Comparison of ENCODE assay signal across 9 cellular contexts in genomic region chr14:23284654-23285529, GRCh38. TPM values are rescaled to one million over a fixed set of nuclear protein-coding genes. Genes with fewer than 3 reads are reported as not detected.
DNase-seq lines count a peak whose midpoint lies in the region; ATAC-seq and TF ChIP-seq lines count a peak whose summit lies in the region.
"Had no signal": no experiment of that assay in that cellular context is flagged by ENCODE, and none has a peak within 500 bp of the region (broad histone marks: within the 10 kb centered on the region; RNA-seq: fewer than 3 reads in every experiment).

No MANE protein-coding gene starts in this region.

- H3K9me3 ChIP-seq in CD4-positive, alpha-beta T cell (ENCODE audit: control insufficient read depth, low read length): no peaks in the 10 kb centered on the region
- H3K9me3 ChIP-seq in HUES6 (ENCODE audit: control insufficient read depth, insufficient read depth, low read depth, low read length): no peaks in the 10 kb centered on the region
- H3K9me3 ChIP-seq in spleen: no peaks in the 10 kb centered on the region

- intact Hi-C loops in CD4-positive, alpha-beta T cell (cut with DNase I, micrococcal nuclease): loop anchor here (5.0 to 10.0 kb wide), 4 partner anchors 37 to 700 kb away; partner anchors contain the start of genes ACIN1 (in 2 of the 2), C14orf119 (in 2 of the 2), PABPN1 (in 2 of the 2) and DAD1 (in 1 of the 2)
- intact Hi-C loops in spleen (cut with DNase I; ENCODE audit: low total_unique reads): no loop called here

- peak overlapping the region; percentile 73 for H3K4me3 ChIP-seq in HUES6 (ENCODE audit: low read depth, low read length)
- H3K4me3 ChIP-seq in iPS-11a (ENCODE audit: low read depth, low read length): peak overlapping the region; percentile 67
- peak overlapping the region; percentile 54 to 81 (median 74) for H3K4me3 ChIP-seq in spleen

- no peaks in the 10 kb centered on the region for H3K9me3 Mint-ChIP-seq in CD4-positive, alpha-beta T cell
- H3K9me3 Mint-ChIP-seq in activated naive CD8-positive, alpha-beta T cell treated with anti-CD3 and anti-CD28 coated beads, Interleukin-2, amount 50 U/mL, for 24 hours: no peaks in the 10 kb centered on the region

- peak overlapping the region; percentile 95 for H3K4me3 Mint-ChIP-seq in CD4-positive, alpha-beta T cell
- H3K4me3 Mint-ChIP-seq in activated naive CD8-positive, alpha-beta T cell treated with anti-CD3 and anti-CD28 coated beads, Interleukin-2, amount 50 U/mL, for 24 hours: peak overlapping the region; percentile 98

- 24 to 30% (median 27%) methylated on average over 9 of the region's 9 CpGs for WGBS in spleen, 5 donors

- no peak for TF ChIP-seq CTCF in CD4-positive, alpha-beta T cell (IDR thresholded peaks at IDR 0.05)
- TF ChIP-seq CTCF in spleen (IDR thresholded peaks at IDR 0.05 in 8 of 11, conservative IDR thresholded peaks at IDR 0.05 in 3 of 11): no peak

- POLR2A ChIA-PET in CD4-positive, alpha-beta T cell (lab: Charles Lee): interaction anchor here (0.9 to 4.9 kb wide), 6 partner anchors 12 to 213 kb away, joined by 3 to 104 read pairs (median 12); partner anchors contain the start of genes ACIN1, C14orf119, NGDN and PABPN1

- H3K9ac ChIP-seq in HUES6 (ENCODE audit: low read length): peak overlapping the region; percentile 80

- CTCF ChIA-PET in CD4-positive, alpha-beta T cell (lab: Charles Lee): interaction anchor here (0.6 to 2.5 kb wide), 7 partner anchors 10 to 164 kb away, joined by 3 to 23 read pairs (median 4); partner anchors contain the start of gene PABPN1

- no peaks in the 10 kb centered on the region for H3K27me3 ChIP-seq in CD4-positive, alpha-beta T cell (ENCODE audit: control insufficient read depth, insufficient read depth, low read length)
- peaks cover 28% of the 10 kb centered on the region for H3K27me3 ChIP-seq in HUES6 (ENCODE audit: control insufficient read depth, insufficient read depth, low read length)
- no peaks in the 10 kb centered on the region for H3K27me3 ChIP-seq in spleen (replicated peaks in 1 of 7)

- no peak for DNase-seq in CD4-positive, alpha-beta T cell
- no peak for DNase-seq in activated naive CD8-positive, alpha-beta T cell treated with anti-CD3 and anti-CD28 coated beads, Interleukin-2, amount 50 U/mL, for 24 hours
- DNase-seq in spleen (no peak), NCI-H748 treated with DMSO at 0.1 percent for 48 hours (lab: John Stamatoyannopoulos, UW) (no peak), H4 (ENCODE audit: low spot score) (no peak)

- H3K4me1 ChIP-seq in HUES6 (ENCODE audit: control insufficient read depth, insufficient read depth, low read length) (peaks cover 12% of the 10 kb centered on the region), spleen (peaks cover 12 to 45% (median 23%) of the 10 kb centered on the region in 6 donors)

- no peak for TF ChIP-seq POLR2A in spleen (IDR thresholded peaks at IDR 0.05)

- peaks cover 32% of the 10 kb centered on the region for H3K4me1 Mint-ChIP-seq in CD4-positive, alpha-beta T cell (ENCODE audit: low read depth)
- H3K4me1 Mint-ChIP-seq in activated naive CD8-positive, alpha-beta T cell treated with anti-CD3 and anti-CD28 coated beads, Interleukin-2, amount 50 U/mL, for 24 hours: peaks cover 26% of the 10 kb centered on the region

- no peaks in the 10 kb centered on the region for H3K27me3 Mint-ChIP-seq in CD4-positive, alpha-beta T cell
- H3K27me3 Mint-ChIP-seq in activated naive CD8-positive, alpha-beta T cell treated with anti-CD3 and anti-CD28 coated beads, Interleukin-2, amount 50 U/mL, for 24 hours: no peaks in the 10 kb centered on the region

- peak overlapping the region; percentile 94 for H3K27ac Mint-ChIP-seq in CD4-positive, alpha-beta T cell
- H3K27ac Mint-ChIP-seq in activated naive CD8-positive, alpha-beta T cell treated with anti-CD3 and anti-CD28 coated beads, Interleukin-2, amount 50 U/mL, for 24 hours: peak overlapping the region; percentile 90

- H3K36me3 ChIP-seq in HUES6 (ENCODE audit: control insufficient read depth, insufficient read depth, low read length): no peaks in the 10 kb centered on the region
- peaks cover 0 to 3% (median 0%) of the 10 kb centered on the region in 6 donors for H3K36me3 ChIP-seq in spleen

- H3K36me3 Mint-ChIP-seq in CD4-positive, alpha-beta T cell (ENCODE audit: low read depth): peaks cover 10% of the 10 kb centered on the region
- H3K36me3 Mint-ChIP-seq in activated naive CD8-positive, alpha-beta T cell treated with anti-CD3 and anti-CD28 coated beads, Interleukin-2, amount 50 U/mL, for 24 hours (ENCODE audit: low read depth): peaks cover 13% of the 10 kb centered on the region

- no peak for ATAC-seq in CD4-positive, alpha-beta T cell (ENCODE audit: poor library complexity)
- ATAC-seq in activated naive CD8-positive, alpha-beta T cell treated with anti-CD3 and anti-CD28 coated beads, Interleukin-2, amount 50 U/mL, for 24 hours: no peak
- ATAC-seq in GM21447 (IDR thresholded peaks at IDR 0.05; ENCODE audit: unreplicated experiment): no peak

- H3K27ac ChIP-seq in CD4-positive, alpha-beta T cell (ENCODE audit: low read depth, low read length): peak overlapping the region; percentile 81
- peak overlapping the region; percentile 63; the same call in 1 of the 2 replicates for H3K27ac ChIP-seq in HUES6 (ENCODE audit: low read depth, low read length)
- peak overlapping the region; percentile 61 to 93 (median 90) for H3K27ac ChIP-seq in spleen

RNA-seq across cellular contexts. Expression of gene HOMEZ, which starts 1.0 kb away (rescaled TPM):
- 1 to 10 TPM; 2.0 to 2.8 TPM for total RNA-seq in CD4-positive, alpha-beta T cell
- 10 to 100 TPM in 2 of 7 donors, 1 to 10 TPM in 5; 7.3 to 13.0 (median 9.1) TPM for total RNA-seq in spleen
- polyA plus RNA-seq in spleen: 1 to 10 TPM; 3.1 to 5.4 (median 5.0) TPM
- 9.8 and 11.4 TPM in 2 replicates for total RNA-seq in H4 (2014; rRNA removed; shearing (Covaris generic))

RNA-seq across cellular contexts. Expression of gene PPP1R3E, which starts 17.8 kb away (rescaled TPM):
- total RNA-seq in CD4-positive, alpha-beta T cell: 10 to 100 TPM; 51.0 to 53.8 TPM
- total RNA-seq in spleen: 10 to 100 TPM; 18.6 to 31.7 (median 20.8) TPM
- 10 to 100 TPM; 22.1 to 36.7 (median 30.3) TPM for polyA plus RNA-seq in spleen
- 2.8 and 4.6 TPM in 2 replicates for total RNA-seq in H4 (2014; rRNA removed; shearing (Covaris generic))

RNA-seq across cellular contexts. Expression of gene BCL2L2, which starts 21.7 kb away (rescaled TPM):
- 1 to 10 TPM; 2.3 to 3.7 TPM for total RNA-seq in CD4-positive, alpha-beta T cell
- 10 to 100 TPM; 16.7 to 34.6 (median 24.9) TPM for total RNA-seq in spleen
- 10 to 100 TPM in 1 of 3 donors, 1 to 10 TPM in 2; 5.4 to 19.2 (median 7.5) TPM for polyA plus RNA-seq in spleen
- total RNA-seq in H4 (2014; rRNA removed; shearing (Covaris generic)): 9.7 and 14.5 TPM in 2 replicates

RNA-seq across cellular contexts. Expression of gene PABPN1, which starts 36.4 kb away (rescaled TPM):
- total RNA-seq in CD4-positive, alpha-beta T cell: 100 to 1,000 TPM; 188 to 195 TPM
- total RNA-seq in spleen: 100 to 1,000 TPM in 4 of 7 donors, 10 to 100 TPM in 3; 52.1 to 152 (median 132) TPM
- 100 to 1,000 TPM; 118 to 146 (median 132) TPM for polyA plus RNA-seq in spleen
- 101 and 109 TPM in 2 replicates for total RNA-seq in H4 (2014; rRNA removed; shearing (Covaris generic))

RNA-seq across cellular contexts. Expression of gene RNF212B, which starts 47.2 kb away (rescaled TPM):
- not detected for total RNA-seq in CD4-positive, alpha-beta T cell
- total RNA-seq in spleen: not detected
- polyA plus RNA-seq in spleen: not detected
- total RNA-seq in H4 (2014; rRNA removed; shearing (Covaris generic)): not detected in 2 replicates
- total RNA-seq: NCI-H460 had no signal
